ENCODE assay signal across 1 cellular context in the genomic region with DNA sequence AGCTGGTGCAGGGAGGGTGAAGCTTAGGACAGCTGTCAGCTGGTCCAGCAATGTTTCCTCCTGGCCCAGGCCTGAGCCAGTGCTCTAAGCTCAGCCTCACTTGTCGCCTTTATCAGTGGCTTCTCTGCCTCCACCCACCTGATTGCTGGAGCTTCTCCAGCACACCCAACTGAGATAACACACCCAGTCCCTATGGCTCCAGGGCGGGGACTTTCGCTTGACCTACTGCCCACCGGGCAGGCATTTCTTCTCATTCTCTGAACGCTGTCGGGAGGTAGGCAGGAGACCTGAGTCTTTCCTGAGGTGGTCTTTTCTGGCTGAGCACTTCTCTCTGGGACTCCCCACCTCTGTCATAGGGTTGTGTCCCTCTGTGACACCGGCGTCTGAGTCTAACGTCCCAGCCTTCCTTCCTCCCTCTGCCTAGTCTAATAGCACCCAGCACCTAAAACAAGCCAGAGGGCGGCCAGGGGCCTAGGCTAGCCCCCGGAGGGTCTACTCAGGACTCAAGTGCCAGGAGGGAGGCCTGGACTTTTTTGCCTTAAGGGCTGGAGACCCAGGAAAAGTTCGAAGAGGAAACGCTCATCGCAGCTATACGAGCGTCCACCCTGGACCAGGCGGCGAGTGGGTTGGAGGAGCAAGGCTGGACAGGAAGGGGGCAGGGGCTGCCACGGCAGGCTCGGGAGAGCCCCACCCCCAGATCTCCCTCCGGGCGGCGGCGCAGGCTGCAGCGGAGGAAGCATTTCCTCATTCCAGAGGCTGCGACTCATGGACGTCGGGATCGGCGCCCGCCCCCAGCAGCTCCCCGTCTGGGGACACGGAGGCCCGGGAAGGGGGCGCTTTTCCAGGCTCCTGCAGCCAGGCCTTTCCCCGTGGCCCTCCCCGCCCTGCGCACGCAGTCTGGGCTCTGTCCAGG.
TF ChIP-seq lines count a peak whose summit lies in the region.

No MANE protein-coding gene starts in this region.

TF ChIP-seq in WTC11, 78 proteins besides CTCF, POLR2A, EP300 and RAD21 (continued from another document):
- TF ChIP-seq, protein P1, sequence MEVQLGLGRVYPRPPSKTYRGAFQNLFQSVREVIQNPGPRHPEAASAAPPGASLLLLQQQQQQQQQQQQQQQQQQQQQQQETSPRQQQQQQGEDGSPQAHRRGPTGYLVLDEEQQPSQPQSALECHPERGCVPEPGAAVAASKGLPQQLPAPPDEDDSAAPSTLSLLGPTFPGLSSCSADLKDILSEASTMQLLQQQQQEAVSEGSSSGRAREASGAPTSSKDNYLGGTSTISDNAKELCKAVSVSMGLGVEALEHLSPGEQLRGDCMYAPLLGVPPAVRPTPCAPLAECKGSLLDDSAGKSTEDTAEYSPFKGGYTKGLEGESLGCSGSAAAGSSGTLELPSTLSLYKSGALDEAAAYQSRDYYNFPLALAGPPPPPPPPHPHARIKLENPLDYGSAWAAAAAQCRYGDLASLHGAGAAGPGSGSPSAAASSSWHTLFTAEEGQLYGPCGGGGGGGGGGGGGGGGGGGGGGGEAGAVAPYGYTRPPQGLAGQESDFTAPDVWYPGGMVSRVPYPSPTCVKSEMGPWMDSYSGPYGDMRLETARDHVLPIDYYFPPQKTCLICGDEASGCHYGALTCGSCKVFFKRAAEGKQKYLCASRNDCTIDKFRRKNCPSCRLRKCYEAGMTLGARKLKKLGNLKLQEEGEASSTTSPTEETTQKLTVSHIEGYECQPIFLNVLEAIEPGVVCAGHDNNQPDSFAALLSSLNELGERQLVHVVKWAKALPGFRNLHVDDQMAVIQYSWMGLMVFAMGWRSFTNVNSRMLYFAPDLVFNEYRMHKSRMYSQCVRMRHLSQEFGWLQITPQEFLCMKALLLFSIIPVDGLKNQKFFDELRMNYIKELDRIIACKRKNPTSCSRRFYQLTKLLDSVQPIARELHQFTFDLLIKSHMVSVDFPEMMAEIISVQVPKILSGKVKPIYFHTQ (CRISPR knock-in tag; IDR thresholded peaks at IDR 0.05): no peak
- no peak for TF ChIP-seq GTF2I (CRISPR knock-in tag; conservative IDR thresholded peaks at IDR 0.05)
- no peak for TF ChIP-seq PRRX2 (CRISPR knock-in tag; IDR thresholded peaks at IDR 0.05)
